Comparison of ENCODE assay signal across 16 cellular contexts in the genomic region with DNA sequence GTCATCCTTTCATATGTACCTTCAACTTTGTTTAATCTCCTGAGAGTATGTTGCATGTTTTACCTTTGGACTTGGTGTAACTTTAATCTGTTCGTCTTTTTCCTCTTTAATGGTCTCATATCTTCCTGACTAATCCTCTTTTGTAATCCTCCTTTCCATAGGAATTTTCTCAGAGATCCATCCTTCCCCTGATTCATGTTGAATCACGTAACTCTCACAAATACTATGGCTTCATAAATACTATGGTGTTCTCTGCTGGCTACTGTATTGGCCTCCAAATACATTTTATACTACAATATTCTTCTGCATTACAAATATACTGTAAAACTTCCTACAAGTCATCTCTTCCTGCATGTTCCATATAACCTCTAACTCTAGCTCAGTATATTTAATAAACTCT.
"Had no signal": no experiment of that assay in that cellular context is flagged by ENCODE, and none has a peak within 500 bp of the region (broad histone marks: within the 10 kb centered on the region; RNA-seq: fewer than 3 reads in every experiment).

No MANE protein-coding gene starts in this region.

- H3K9me3 ChIP-seq: colonic mucosa, gastroesophageal sphincter, mucosa of descending colon, neutrophil had no signal

- H3K27ac Mint-ChIP-seq: endodermal cell; naive thymus-derived CD8-positive, alpha-beta T cell; type B pancreatic cell had no signal

- H3K27me3 Mint-ChIP-seq: naive thymus-derived CD8-positive, alpha-beta T cell; type B pancreatic cell had no signal

- H3K4me1 ChIP-seq: colonic mucosa, gastroesophageal sphincter had no signal

- H3K9me3 Mint-ChIP-seq: endodermal cell, type B pancreatic cell had no signal

- H3K27me3 ChIP-seq: colonic mucosa, gastroesophageal sphincter, neutrophil had no signal

- H3K4me1 Mint-ChIP-seq: naive thymus-derived CD8-positive, alpha-beta T cell had no signal

- H3K36me3 Mint-ChIP-seq: naive thymus-derived CD8-positive, alpha-beta T cell; type B pancreatic cell had no signal

- H3K4me3 ChIP-seq: colonic mucosa, gastroesophageal sphincter, mucosa of descending colon had no signal

- DNase-seq: colonic mucosa; dermis blood vessel endothelial cell; endodermal cell; glutamatergic neuron; islet precursor cell; mammary epithelial cell; mucosa of descending colon; naive thymus-derived CD8-positive, alpha-beta T cell; posterior cingulate gyrus; stimulated activated CD4-positive, alpha-beta T cell treated with anti-CD3 and anti-CD28 coated beads, Interleukin-2, amount 100 ng/mL, for 24 hours; stimulated activated naive CD4-positive, alpha-beta T cell treated with Interleukin-2 at 50 U/mL for 16 hours had no signal

- ATAC-seq: gastroesophageal sphincter; left lobe of liver; mucosa of descending colon; naive thymus-derived CD8-positive, alpha-beta T cell; sciatic nerve had no signal

- H3K36me3 ChIP-seq: colonic mucosa, gastroesophageal sphincter, neutrophil had no signal

- H3K27ac ChIP-seq: colonic mucosa, gastroesophageal sphincter, neutrophil had no signal

- H3K4me3 Mint-ChIP-seq: endodermal cell; naive thymus-derived CD8-positive, alpha-beta T cell; type B pancreatic cell had no signal
